18 cellular contexts compared by ENCODE assay signal in the genomic region with DNA sequence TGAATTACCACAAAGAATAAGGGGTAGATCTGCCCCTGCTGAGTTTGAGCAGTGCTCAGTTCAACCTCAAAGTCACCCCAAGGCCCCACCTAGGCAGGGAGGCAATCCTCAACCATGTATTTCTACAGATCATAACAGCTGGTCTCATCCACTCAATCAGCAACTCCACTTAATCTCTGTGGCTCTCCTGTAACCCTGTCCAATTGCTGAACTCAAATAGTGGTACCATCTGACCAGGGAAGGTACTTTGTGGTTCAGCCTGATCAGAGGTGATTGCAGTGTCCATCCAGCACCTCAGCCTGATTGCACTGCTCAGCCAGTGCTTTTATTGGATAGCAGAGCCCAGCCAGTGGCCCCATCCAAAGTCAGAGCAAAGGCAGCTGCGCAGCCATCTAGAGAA.
"Had no signal": no experiment of that assay in that cellular context is flagged by ENCODE, and none has a peak within 500 bp of the region (broad histone marks: within the 10 kb centered on the region; RNA-seq: fewer than 3 reads in every experiment).

No MANE protein-coding gene starts in this region.

- H3K4me2 ChIP-seq: KMS-11 had no signal

- H3K4me1 ChIP-seq: SJSA1 had no signal

- H3K36me3 ChIP-seq: SJSA1 had no signal

- H3K9me3 ChIP-seq: SJSA1 had no signal

- H3K4me3 ChIP-seq: SJSA1, SK-N-MC had no signal

- DNase-seq: NCI-H1092, NCI-H1105 treated with DMSO at 0.1 percent for 48 hours, NCI-H1417 treated with DMSO at 0.1 percent for 48 hours, NCI-H146, NCI-H1694 treated with DMSO at 0.1 percent for 48 hours, NCI-H1930, NCI-H2081, NCI-H2107, NCI-H2227 treated with DMSO at 0.1 percent for 48 hours, NCI-H526 treated with DMSO at 0.1 percent for 48 hours, NCI-H748 treated with DMSO at 0.1 percent for 48 hours, Right ventricle myocardium superior, RPMI8226, SIG-M5 had no signal

- H3K9ac ChIP-seq: KMS-11 had no signal

- H3K27ac ChIP-seq: HL-60, KMS-11, SJSA1, SK-N-MC had no signal

- H3K27me3 ChIP-seq: SJSA1 had no signal
